Comparison of ENCODE assay signal across 8 cellular contexts in genomic region chr2:221573430-221574230, GRCh38. TPM values are rescaled to one million over a fixed set of nuclear protein-coding genes. Genes with fewer than 3 reads are reported as not detected.
DNase-seq lines count a peak whose midpoint lies in the region; ATAC-seq and TF ChIP-seq lines count a peak whose summit lies in the region.

No MANE protein-coding gene starts in this region.

- H3K4me1 ChIP-seq in effector memory CD4-positive, alpha-beta T cell (ENCODE audit: control insufficient read depth, insufficient read depth, low read length, poor library complexity, severe bottlenecking), result peaks cover 16% of the 10 kb centered on the region
- peaks cover 11% of the 10 kb centered on the region for H3K4me1 ChIP-seq in mesenchymal stem cell (ENCODE audit: control insufficient read depth, insufficient read depth, low read depth, low read length)

- peaks cover 10 to 25% of the 10 kb centered on the region in 2 donors for H3K36me3 Mint-ChIP-seq in CD14-positive monocyte

- H3K9me3 Mint-ChIP-seq in CD14-positive monocyte, result peaks cover 0 to 31% (median 20%) of the 10 kb centered on the region in 7 donors

- H3K23ac ChIP-seq in mesenchymal stem cell (ENCODE audit: low read length in 2 of 2), result peak overlapping the region in 1 of 2 experiments; percentile 77

- peak overlapping the region; percentile 93 for H2AFZ ChIP-seq in mesenchymal stem cell (ENCODE audit: low read depth, low read length)

- peaks cover 5% of the 10 kb centered on the region for H3K79me1 ChIP-seq in mesenchymal stem cell (replicated peaks; ENCODE audit: low read length, poor library complexity, severe bottlenecking)

- peak overlapping the region in 1 of 2 experiments; percentile 94 for H2BK12ac ChIP-seq in mesenchymal stem cell (ENCODE audit: low read length in 2 of 2)

- peak; percentile 95 for TF ChIP-seq CTCF in CD14-positive monocyte (IDR thresholded peaks at IDR 0.05)

- H4K8ac ChIP-seq in mesenchymal stem cell (ENCODE audit: low read length), result peak overlapping the region; percentile 75

- H3K4me1 Mint-ChIP-seq in CD14-positive monocyte, result peaks cover 36% of the 10 kb centered on the region

- no peak overlapping the region for H2BK120ac ChIP-seq in mesenchymal stem cell (ENCODE audit: low read depth, low read length)

- peak overlapping the region; percentile 82 for H3K9ac ChIP-seq in mesenchymal stem cell (ENCODE audit: low read length)

- no peak overlapping the region for H3K27ac ChIP-seq in effector memory CD4-positive, alpha-beta T cell (ENCODE audit: insufficient read depth, low read length, poor library complexity, severe bottlenecking)
- H3K27ac ChIP-seq in mesenchymal stem cell (ENCODE audit: low read length, poor library complexity, severe bottlenecking), result peak overlapping the region; percentile 77

- peak; percentile 68 for ATAC-seq in GM19395 (IDR thresholded peaks at IDR 0.05; ENCODE audit: unreplicated experiment)
- peak; percentile 38 for ATAC-seq in HG03469 (IDR thresholded peaks at IDR 0.05; ENCODE audit: unreplicated experiment)

- peak overlapping the region; percentile 93 for H3K4me2 ChIP-seq in mesenchymal stem cell (ENCODE audit: low read length, poor library complexity, severe bottlenecking)

- peak overlapping the region in 1 of 2 experiments; percentile 95 for H3K14ac ChIP-seq in mesenchymal stem cell (ENCODE audit: low read length in 2 of 2)

- peak overlapping the region; percentile 83 for H2BK5ac ChIP-seq in mesenchymal stem cell (ENCODE audit: low read depth, low read length, poor library complexity, severe bottlenecking)

- H3K4ac ChIP-seq in mesenchymal stem cell (ENCODE audit: low read depth in 1 of 2, low read length in 2 of 2), result peak overlapping the region; percentile 68 to 80

- no peaks in the 10 kb centered on the region for H3K36me3 ChIP-seq in effector memory CD4-positive, alpha-beta T cell (ENCODE audit: control insufficient read depth, insufficient read depth, low read length)
- H3K36me3 ChIP-seq in mesenchymal stem cell (ENCODE audit: control insufficient read depth in 1 of 2, insufficient read depth in 2 of 2, low read depth in 1 of 2, low read length in 2 of 2), result no peaks in the 10 kb centered on the region

- intact Hi-C loops in CD14-positive monocyte (cut with micrococcal nuclease), result loop anchor here (2.0 to 5.0 kb wide), 2 partner anchors 887 to 1836 kb away; no protein-coding TSS in a partner anchor

- no peak overlapping the region for H2AK5ac ChIP-seq in mesenchymal stem cell (ENCODE audit: low read length, severe bottlenecking)

- WGBS in mesenchymal stem cell, result under 1% methylated on average over 62 of the region's 63 CpGs

- peak overlapping the region; percentile 98 for H3K4me3 ChIP-seq in effector memory CD4-positive, alpha-beta T cell (ENCODE audit: insufficient read depth, low read depth, low read length, poor library complexity, severe bottlenecking)
- peak overlapping the region; percentile 79 to 100 for H3K4me3 ChIP-seq in mesenchymal stem cell (ENCODE audit: insufficient read depth in 1 of 2, low read depth in 1 of 2, low read length in 2 of 2)

- peak overlapping the region; percentile 86 to 95 for H3K18ac ChIP-seq in mesenchymal stem cell (ENCODE audit: low read depth in 1 of 2, low read length in 2 of 2)

- DNase-seq in CD14-positive monocyte (ENCODE audit: low spot score), result peak; percentile 63
- peak; percentile 95 for DNase-seq in NCI-H748 (lab: John Stamatoyannopoulos, UW; ENCODE audit: unreplicated experiment)
- peak; percentile 49 to 73 for DNase-seq in activated CD8-positive, alpha-beta memory T cell treated with anti-CD3 and anti-CD28 coated beads for 1 hour (ENCODE audit: extremely low read depth in 1 of 2, low read depth in 1 of 2)
- DNase-seq in effector memory CD4-positive, alpha-beta T cell, result peak; percentile 57 to 75 (median 67)
- peak; percentile 88 for DNase-seq in mesenchymal stem cell
- peak; percentile 49 for DNase-seq in stimulated activated CD8-positive, alpha-beta memory T cell treated with anti-CD3 and anti-CD28 coated beads, Interleukin-12 subunit alpha, Interleukin-12 subunit beta, amount 100 ng/mL, for 24 hours (ENCODE audit: extremely low read depth)

- H2BK15ac ChIP-seq in mesenchymal stem cell (ENCODE audit: low read depth, poor library complexity, severe bottlenecking), result peak overlapping the region; percentile 85

- peak overlapping the region; percentile 84 for H4K91ac ChIP-seq in mesenchymal stem cell (ENCODE audit: low read length)

- peak overlapping the region in 1 of 7 donors; percentile 38 for H3K27ac Mint-ChIP-seq in CD14-positive monocyte

- peak overlapping the region; percentile 71 to 95 for H3K4me3 Mint-ChIP-seq in CD14-positive monocyte

- H3K9me3 ChIP-seq in effector memory CD4-positive, alpha-beta T cell (ENCODE audit: control insufficient read depth, low read length), result no peaks in the 10 kb centered on the region
- H3K9me3 ChIP-seq in mesenchymal stem cell (ENCODE audit: control insufficient read depth, low read length), result no peaks in the 10 kb centered on the region

- peaks cover 23% of the 10 kb centered on the region for H3K27me3 ChIP-seq in effector memory CD4-positive, alpha-beta T cell (replicated peaks; ENCODE audit: control insufficient read depth, insufficient read depth, low read length, poor library complexity, severe bottlenecking)
- H3K27me3 ChIP-seq in mesenchymal stem cell (ENCODE audit: control insufficient read depth in 1 of 2, insufficient read depth in 1 of 2, low read length in 2 of 2), result no peaks in the 10 kb centered on the region

- peaks cover 66 to 79% (median 67%) of the 10 kb centered on the region in 3 donors for H3K27me3 Mint-ChIP-seq in CD14-positive monocyte (ENCODE audit: low read depth in 3 of 3)

RNA-seq across cellular contexts. Expression of gene EPHA4, which starts 1.5 kb away (rescaled TPM):
- under 1 TPM in 1 of 2 donors, not detected in 1; 0.31 TPM for polyA plus RNA-seq in CD14-positive monocyte
- polyA plus RNA-seq in mesenchymal stem cell (2013, experiment 1 of 2), result 4.7 TPM
- 3.4 TPM for polyA plus RNA-seq in mesenchymal stem cell (2013, experiment 2 of 2)
